ENCODE assay signal across 8 cellular contexts in the genomic region with DNA sequence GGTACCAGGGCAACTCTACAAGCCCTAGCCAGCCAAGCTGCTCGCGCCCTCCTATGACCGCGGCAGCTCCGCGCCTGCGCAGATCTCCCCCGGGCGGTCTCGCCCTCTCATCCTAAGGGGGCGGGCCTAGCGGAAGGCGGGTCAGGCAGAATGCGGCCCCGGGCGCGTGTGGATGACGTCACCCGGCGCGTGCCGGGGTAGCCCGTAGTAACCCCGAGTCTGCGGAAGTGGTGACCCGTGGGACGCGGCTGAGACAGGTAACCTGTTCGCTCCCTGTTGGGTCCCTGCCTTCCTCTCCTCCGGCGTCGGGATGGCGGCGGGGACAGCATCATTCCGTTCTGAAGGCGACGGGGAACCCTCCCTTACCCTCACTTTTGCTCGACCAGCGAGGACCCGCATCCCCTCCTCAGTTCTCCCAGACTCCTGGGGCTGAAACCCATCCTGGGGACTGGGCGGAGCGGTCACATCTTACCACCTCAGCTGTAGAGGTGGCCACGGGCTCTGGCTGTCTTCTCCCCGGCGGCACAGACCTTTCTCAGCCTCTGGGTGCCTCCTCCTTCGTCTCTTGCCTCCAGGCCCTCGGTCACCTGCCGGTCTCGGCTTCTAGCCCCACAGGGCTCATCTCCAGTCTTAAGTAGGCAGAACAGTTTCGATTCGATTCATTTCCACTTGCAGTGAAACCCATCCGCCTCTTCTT. TPM values are rescaled to one million over a fixed set of nuclear protein-coding genes. Genes with fewer than 3 reads are reported as not detected.
DNase-seq lines count a peak whose midpoint lies in the region; ATAC-seq and TF ChIP-seq lines count a peak whose summit lies in the region.

A gene with protein sequence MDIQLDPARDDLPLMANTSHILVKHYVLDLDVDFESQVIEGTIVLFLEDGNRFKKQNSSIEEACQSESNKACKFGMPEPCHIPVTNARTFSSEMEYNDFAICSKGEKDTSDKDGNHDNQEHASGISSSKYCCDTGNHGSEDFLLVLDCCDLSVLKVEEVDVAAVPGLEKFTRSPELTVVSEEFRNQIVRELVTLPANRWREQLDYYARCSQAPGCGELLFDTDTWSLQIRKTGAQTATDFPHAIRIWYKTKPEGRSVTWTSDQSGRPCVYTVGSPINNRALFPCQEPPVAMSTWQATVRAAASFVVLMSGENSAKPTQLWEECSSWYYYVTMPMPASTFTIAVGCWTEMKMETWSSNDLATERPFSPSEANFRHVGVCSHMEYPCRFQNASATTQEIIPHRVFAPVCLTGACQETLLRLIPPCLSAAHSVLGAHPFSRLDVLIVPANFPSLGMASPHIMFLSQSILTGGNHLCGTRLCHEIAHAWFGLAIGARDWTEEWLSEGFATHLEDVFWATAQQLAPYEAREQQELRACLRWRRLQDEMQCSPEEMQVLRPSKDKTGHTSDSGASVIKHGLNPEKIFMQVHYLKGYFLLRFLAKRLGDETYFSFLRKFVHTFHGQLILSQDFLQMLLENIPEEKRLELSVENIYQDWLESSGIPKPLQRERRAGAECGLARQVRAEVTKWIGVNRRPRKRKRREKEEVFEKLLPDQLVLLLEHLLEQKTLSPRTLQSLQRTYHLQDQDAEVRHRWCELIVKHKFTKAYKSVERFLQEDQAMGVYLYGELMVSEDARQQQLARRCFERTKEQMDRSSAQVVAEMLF (plus strand): TSS at position 205 of the 697 bp plus-strand sequence. CDS start 33,085 bp downstream, outside the sequence.

- H3K27ac Mint-ChIP-seq in activated CD4-positive, alpha-beta T cell treated with anti-CD3 and anti-CD28 coated beads, Interleukin-2, amount 10 ng/mL, durations not matched to agents 24 days and 14 days: peak within 1 kb of the TSS; percentile 97

- no peaks in the 10 kb centered on the region for H3K27me3 ChIP-seq in BJ (ENCODE audit: control insufficient read depth, insufficient read depth, low read length)

- H3K9me3 Mint-ChIP-seq in activated CD4-positive, alpha-beta T cell treated with anti-CD3 and anti-CD28 coated beads, Interleukin-2, amount 10 ng/mL, durations not matched to agents 24 days and 14 days: no peaks in the 10 kb centered on the region

- no peaks in the 10 kb centered on the region for H3K27me3 Mint-ChIP-seq in activated CD4-positive, alpha-beta T cell treated with anti-CD3 and anti-CD28 coated beads, Interleukin-2, amount 10 ng/mL, durations not matched to agents 24 days and 14 days

- ATAC-seq in GM19324 (IDR thresholded peaks at IDR 0.05; ENCODE audit: low FRiP score, unreplicated experiment) (peak; percentile 98), HG03469 (IDR thresholded peaks at IDR 0.05; ENCODE audit: unreplicated experiment) (peak; percentile 93), left colon (peak; percentile 100)

- H3K4me3 ChIP-seq in BJ (ENCODE audit: low read depth, low read length): peak within 1 kb of the TSS; percentile 72

- H3K36me3 ChIP-seq in BJ (ENCODE audit: control insufficient read depth, insufficient read depth, low read length): no peaks in the 10 kb centered on the region

- H3K4me3 Mint-ChIP-seq in activated CD4-positive, alpha-beta T cell treated with anti-CD3 and anti-CD28 coated beads, Interleukin-2, amount 10 ng/mL, durations not matched to agents 24 days and 14 days: peak within 1 kb of the TSS; percentile 94

- CTCF ChIA-PET in BJ (lab: Yijun Ruan, JAX): interaction anchor here (0.7 to 1.5 kb wide), 3 partner anchors 9 to 54 kb away, joined by 3 read pairs; no protein-coding TSS in a partner anchor

- peaks cover 6% of the 10 kb centered on the region for H3K4me1 Mint-ChIP-seq in activated CD4-positive, alpha-beta T cell treated with anti-CD3 and anti-CD28 coated beads, Interleukin-2, amount 10 ng/mL, durations not matched to agents 24 days and 14 days

- H3K36me3 Mint-ChIP-seq in activated CD4-positive, alpha-beta T cell treated with anti-CD3 and anti-CD28 coated beads, Interleukin-2, amount 10 ng/mL, durations not matched to agents 24 days and 14 days (ENCODE audit: low read depth): no peaks in the 10 kb centered on the region

- POLR2A ChIA-PET in BJ (lab: Charles Lee): no interaction called here

- peak; percentile 61 for DNase-seq in BJ (ENCODE audit: low read depth)
- peak; percentile 76 for DNase-seq in NCI-H526 treated with DMSO at 0.1 percent for 48 hours (lab: John Stamatoyannopoulos, UW)
- peak; percentile 100 for DNase-seq in activated CD4-positive, alpha-beta T cell treated with anti-CD3 and anti-CD28 coated beads, Interleukin-2, amount 10 ng/mL, durations not matched to agents 24 days and 14 days
- DNase-seq in cortex of kidney (lab: John Stamatoyannopoulos, UW): peak; percentile 54
- DNase-seq in left colon: peak; percentile 98 to 100
- DNase-seq in stimulated activated CD4-positive, alpha-beta T cell treated with anti-CD3 and anti-CD28 coated beads, Interleukin-1b, Interleukin-23, amount 100 ng/mL, for 48 hours: peak; percentile 99

- intact Hi-C loops in activated CD4-positive, alpha-beta T cell treated with anti-CD3 and anti-CD28 coated beads, Interleukin-2, amount 10 ng/mL, durations not matched to agents 24 days and 14 days (cut with micrococcal nuclease): loop anchor here (1.0 to 5.0 kb wide), 8 partner anchors 57 to 1691 kb away; partner anchors contain the start of genes ZNF169 and ZNF367
- intact Hi-C loops in left colon (cut with DNase I, micrococcal nuclease): no loop called here

- TF ChIP-seq CTCF in BJ (IDR thresholded peaks at IDR 0.05; ENCODE audit: insufficient read depth, low read depth, low read length): no peak

RNA-seq across cellular contexts. Expression of the gene that starts here (rescaled TPM):
- polyA plus RNA-seq in BJ (2011; rRNA removed): 52.1 and 57.3 TPM in 2 replicates
- 72.4 and 90.3 TPM in 2 replicates for polyA minus RNA-seq in BJ (2011; rRNA and poly(A)+ RNA removed)
- total RNA-seq in activated CD4-positive, alpha-beta T cell treated with anti-CD3 and anti-CD28 coated beads, Interleukin-2, amount 10 ng/mL, durations not matched to agents 24 days and 14 days: 17.9 and 20.7 TPM in 2 replicates
- total RNA-seq in left colon: 10 to 100 TPM; 40.4 to 42.1 TPM

Comparison
In these comparisons a context has a peak if more than half of its experiments do, and no peak if none do; other contexts are left out.
1. Peak in every context shown above with its lines: DNase-seq, ATAC-seq and H3K4me3 ChIP-seq.